ENCODE assay signal across 13 cellular contexts in the genomic region with DNA sequence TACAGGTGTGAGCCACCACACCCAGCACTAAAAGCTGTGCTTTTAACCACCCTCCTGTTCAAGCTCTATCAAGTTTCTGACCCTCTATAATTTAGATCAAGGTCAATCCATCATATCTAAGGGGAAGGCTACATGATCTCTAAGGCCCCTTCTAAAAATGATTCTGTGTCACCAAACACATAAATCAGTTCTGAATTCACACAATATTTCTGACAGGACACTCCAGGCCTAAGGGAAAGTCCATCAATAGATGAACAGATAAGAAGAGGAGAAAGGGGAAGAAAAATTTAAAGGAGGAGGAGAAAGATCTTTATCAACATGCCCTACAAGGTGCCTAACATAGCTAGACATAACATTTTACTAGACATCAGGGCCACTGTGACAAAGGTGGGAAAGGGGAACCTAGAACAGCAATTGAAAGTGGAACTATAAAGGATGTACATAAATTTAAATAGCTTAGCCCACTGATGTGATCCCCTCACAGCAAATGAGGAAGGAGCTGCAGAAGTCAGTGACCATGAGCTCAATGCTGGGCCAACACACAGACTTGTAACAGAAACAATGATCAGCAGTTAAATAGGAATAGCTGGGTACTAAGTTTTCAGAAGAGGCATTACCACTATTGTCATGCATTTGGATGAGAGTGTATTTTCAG. TPM values are rescaled to one million over a fixed set of nuclear protein-coding genes. Genes with fewer than 3 reads are reported as not detected.
DNase-seq lines count a peak whose midpoint lies in the region; ATAC-seq, FAIRE-seq and TF ChIP-seq lines count a peak whose summit lies in the region.
"Had no signal": no experiment of that assay in that cellular context is flagged by ENCODE, and none has a peak within 500 bp of the region (broad histone marks: within the 10 kb centered on the region; RNA-seq: fewer than 3 reads in every experiment).

No MANE protein-coding gene starts in this region.

- peak overlapping the region; percentile 13; the same call in 1 of the 2 replicates for H3K27ac ChIP-seq in GM12878 (ENCODE audit: control insufficient read depth, insufficient read depth)

- H3K9me3 ChIP-seq in GM12878 (replicated peaks; ENCODE audit: control insufficient read depth, insufficient read depth, low read length) = peaks cover 3% of the 10 kb centered on the region; the same call in 1 of the 3 replicates

- no TSS peak for BruUV-seq in GM12878 (replicated peaks; lab: Mats Ljungman, UMichigan)

- no peak for TF ChIP-seq CTCF in GM12878 (IDR thresholded peaks at IDR 0.05 in 2 of 3, conservative IDR thresholded peaks at IDR 0.05 in 1 of 3; ENCODE audit: control insufficient read depth in 2 of 3, extremely low read depth in 1 of 3, insufficient read depth in 1 of 3, low read depth in 3 of 3, low read length in 3 of 3)

- TF ChIP-seq POLR2A in GM12891 (IDR thresholded peaks at IDR 0.05; ENCODE audit: low read depth, low read length) (no peak), GM12878 (IDR thresholded peaks at IDR 0.05; ENCODE audit: low read depth, low read length) (no peak)

- FAIRE-seq in GM12891 (lab: Jason Lieb, UNC) (no peak), GM12878 (lab: Jason Lieb, UNC) (peak; percentile 65)

- CTCF ChIA-PET in GM12878 (lab: Yijun Ruan, JAX) = interaction anchor here (0.6 to 7.7 kb wide), 4 partner anchors 13 to 354 kb away, joined by 3 to 46 read pairs (median 3); no protein-coding TSS in a partner anchor

- H3K9ac ChIP-seq in GM12878 (ENCODE audit: control insufficient read depth, insufficient read depth, low read length) = no peak overlapping the region

- in situ Hi-C loops in GM12878 (cut with MboI) = no loop called here

- peaks cover 9% of the 10 kb centered on the region for H3K79me2 ChIP-seq in GM12878 (ENCODE audit: control insufficient read depth, insufficient read depth, low read length)

- H3K4me3 ChIP-seq in GM12878 = peak overlapping the region; percentile 8; the same call in 1 of the 2 replicates

- peaks cover 19% of the 10 kb centered on the region for H3K4me1 ChIP-seq in GM12878 (ENCODE audit: control insufficient read depth, insufficient read depth, low read length)

- no peak overlapping the region for H2AFZ ChIP-seq in GM12878 (ENCODE audit: control insufficient read depth, low read depth, low read length)

- H3K27me3 ChIP-seq in GM12878 (replicated peaks in 1 of 2; ENCODE audit: control insufficient read depth in 2 of 2, insufficient read depth in 2 of 2, low read length in 1 of 2) = no peaks in the 10 kb centered on the region

- POLR2A ChIA-PET in GM12878 (lab: Charles Lee) = interaction anchor here (0.6 to 1.8 kb wide), 2 partner anchors 258 to 261 kb away, joined by 3 to 5 read pairs; a partner anchor contains a TSS

- SMC1A ChIA-PET in GM12878 (lab: Charles Lee; ENCODE audit: uncharacterized antibody, unreplicated experiment) = interaction anchor here (0.6 to 1.6 kb wide), 11 partner anchors 9 to 222 kb away, joined by 3 to 6 read pairs (median 3); no protein-coding TSS in a partner anchor

- RAD21 ChIA-PET in GM12878 (lab: Charles Lee; ENCODE audit: unreplicated experiment) = interaction anchor here (0.7 to 1.9 kb wide), 7 partner anchors 9 to 354 kb away, joined by 3 to 8 read pairs (median 3); a partner anchor contains a TSS

- ATAC-seq in GM21515 (IDR thresholded peaks at IDR 0.05; ENCODE audit: unreplicated experiment) (peak; percentile 35), HG03520 (IDR thresholded peaks at IDR 0.05; ENCODE audit: unreplicated experiment) (peak; percentile 32), GM12878 (peak; percentile 34)

- H3K4me2 ChIP-seq in GM12878 (ENCODE audit: control insufficient read depth, insufficient read depth) = peak overlapping the region; percentile 51

- H3K36me3 ChIP-seq in GM12878 (ENCODE audit: control insufficient read depth in 2 of 2, insufficient read depth in 2 of 2, low read length in 1 of 2) = no peaks in the 10 kb centered on the region

- DNase-seq in GM12891 (ENCODE audit: insufficient read length, low spot score) = peak; percentile 39
- peak; percentile 42 for DNase-seq in GM12878 (ENCODE audit: low read depth, low spot score)
- no peak for DNase-seq in pons (ENCODE audit: low spot score)
- DNase-seq in amygdala (lab: John Stamatoyannopoulos, UW) = no peak
- no peak for DNase-seq in H4 (ENCODE audit: low spot score)
- DNase-seq in cortex of kidney (lab: John Stamatoyannopoulos, UW) = no peak
- DNase-seq: activated CD4-positive, CD25-positive, alpha-beta regulatory T cell treated with anti-CD3 and anti-CD28 coated beads, Interleukin-2, amount 50 U/mL, for 72 hours; activated naive CD4-positive, alpha-beta T cell treated with Interleukin-2 at 50 U/mL for 16 hours; C1 segment of cervical spinal cord; effector CD4-positive, alpha-beta T cell; NCI-H1436 treated with DMSO at 0.1 percent for 48 hours had no signal

- intact Hi-C loops in GM12878 (cut with micrococcal nuclease; ENCODE audit: unreplicated experiment) = no loop called here

- no peak for TF ChIP-seq EP300 in GM12878 (IDR thresholded peaks at IDR 0.05; ENCODE audit: borderline replicate concordance in 1 of 2, control insufficient read depth in 1 of 2, low read depth in 2 of 2, low read length in 2 of 2)

- H4K20me1 ChIP-seq in GM12878 (ENCODE audit: control insufficient read depth, insufficient read depth) = no peaks in the 10 kb centered on the region

- no peak for TF ChIP-seq RAD21 in GM12878 (IDR thresholded peaks at IDR 0.05; ENCODE audit: insufficient read depth, low read depth, low read length)

TF ChIP-seq in GM12891, 5 proteins besides CTCF, POLR2A, EP300 and RAD21:
- TF ChIP-seq PAX5 (IDR thresholded peaks at IDR 0.05; ENCODE audit: insufficient read depth, low read length, severe bottlenecking) (no peak), TAF1 (IDR thresholded peaks at IDR 0.05; ENCODE audit: low read depth, low read length) (no peak), POU2F2 (IDR thresholded peaks at IDR 0.05; ENCODE audit: low read depth, low read length) (0 out of 2 replicates have a peak, but pooled peaks have one; percentile 47), POLR2AphosphoS5 (IDR thresholded peaks at IDR 0.05; ENCODE audit: low read depth, low read length) (no peak), SPI1 (IDR thresholded peaks at IDR 0.05; ENCODE audit: low read depth, low read length) (no peak)

TF ChIP-seq in GM12878, 131 proteins besides CTCF, POLR2A, EP300 and RAD21 (continues in another document):
- TF ChIP-seq ESRRA (IDR thresholded peaks at IDR 0.05; ENCODE audit: low read length) = no peak
- TF ChIP-seq ZNF217 (IDR thresholded peaks at IDR 0.05) = no peak
- no peak for TF ChIP-seq MTA2 (IDR thresholded peaks at IDR 0.05; ENCODE audit: low read depth)
- no peak for TF ChIP-seq MYC (IDR thresholded peaks at IDR 0.05; ENCODE audit: insufficient read depth, insufficient read length, insufficient replicate concordance, low read length, severe bottlenecking)

RNA-seq across cellular contexts. Expression of a gene that starts 4.7 kb away (rescaled TPM):
- polyA plus RNA-seq in GM12891 (2012; ENCODE audit: low read depth, missing spikeins) = 17.2 TPM
- total RNA-seq in GM12878 (2013; cell fraction: nucleolus; rRNA removed) = 32.3 and 37.1 TPM in 2 replicates
- total RNA-seq in GM12878 (2014; rRNA removed) (16.1 and 18.3 TPM in 2 replicates), GM12878 (2014; rRNA removed; fragmentation: Illumina TruSeq; extraction: Trizol) (19.4 and 20.2 TPM in 2 replicates), GM12878 (2021) (20.6 and 21.5 TPM in 2 replicates)
- 16.8 TPM for polyA plus RNA-seq in GM12878 (2011; ENCODE audit: low read depth)
- polyA plus RNA-seq in GM12878 (2011; rRNA removed) (43.6 and 55.5 TPM in 2 replicates), GM12878 (2014; fragmentation: Illumina TruSeq; extraction: Trizol) (26.9 and 30.4 TPM in 2 replicates), GM12878 (2014; fragmentation: Nextera tagmentation; extraction: Ambion mirVana) (10 to 100 TPM; 21.5 to 25.3 TPM), GM12878 (2014; rRNA removed) (14.2 and 15.4 TPM in 2 replicates), GM12878 (2016; fragmentation: Nextera tagmentation; extraction: Ambion mirVana) (10 to 100 TPM; 14.9 to 15.4 TPM)
- 23.9 and 33.0 TPM in 2 replicates for polyA plus RNA-seq in GM12878 (2011; cell fraction: cytosol; rRNA removed)
- 12.0 and 17.6 TPM in 2 replicates for polyA plus RNA-seq in GM12878 (2011; cell fraction: nucleus; rRNA removed)
- polyA plus RNA-seq in GM12878 (2012) = 18.7 and 20.6 TPM in 2 replicates
- polyA minus RNA-seq in GM12878 (2011; rRNA and poly(A)+ RNA removed) = 30.4 and 38.0 TPM in 2 replicates
- polyA minus RNA-seq in GM12878 (2011; cell fraction: cytosol; rRNA and poly(A)+ RNA removed) = 14.4 and 14.9 TPM in 2 replicates
- polyA minus RNA-seq in GM12878 (2011; cell fraction: nucleus; rRNA and poly(A)+ RNA removed) = 8.8 and 12.3 TPM in 2 replicates
- total RNA-seq in H4 (2014; rRNA removed; shearing (Covaris generic)) = 80.0 and 91.7 TPM in 2 replicates

RNA-seq across cellular contexts. Expression of a gene that starts 6.0 kb away (rescaled TPM):
- polyA plus RNA-seq in GM12891 (2012; ENCODE audit: low read depth, missing spikeins) = 2.9 TPM
- total RNA-seq in GM12878 (2013; cell fraction: nucleolus; rRNA removed) = 6.3 and 6.5 TPM in 2 replicates
- total RNA-seq in GM12878 (2014; rRNA removed) (12.3 and 13.9 TPM in 2 replicates), GM12878 (2014; rRNA removed; fragmentation: Illumina TruSeq; extraction: Trizol) (13.1 and 13.6 TPM in 2 replicates), GM12878 (2021) (10.3 and 14.2 TPM in 2 replicates)
- 1.8 TPM for polyA plus RNA-seq in GM12878 (2011; ENCODE audit: low read depth)
- polyA plus RNA-seq in GM12878 (2011; rRNA removed) (14.7 and 19.6 TPM in 2 replicates), GM12878 (2014; fragmentation: Illumina TruSeq; extraction: Trizol) (15.4 and 20.6 TPM in 2 replicates), GM12878 (2014; fragmentation: Nextera tagmentation; extraction: Ambion mirVana) (1 to 10 TPM; 6.9 to 7.0 TPM), GM12878 (2014; rRNA removed) (7.2 and 8.8 TPM in 2 replicates), GM12878 (2016; fragmentation: Nextera tagmentation; extraction: Ambion mirVana) (10 to 100 TPM; 22.6 to 27.8 TPM)
- 7.5 and 8.4 TPM in 2 replicates for polyA plus RNA-seq in GM12878 (2011; cell fraction: cytosol; rRNA removed)
- polyA plus RNA-seq in GM12878 (2011; cell fraction: nucleus; rRNA removed) = 6.2 and 6.7 TPM in 2 replicates
- polyA plus RNA-seq in GM12878 (2012) = 2.3 and 3.4 TPM in 2 replicates
- 10.8 and 14.1 TPM in 2 replicates for polyA minus RNA-seq in GM12878 (2011; rRNA and poly(A)+ RNA removed)
- 4.0 and 4.9 TPM in 2 replicates for polyA minus RNA-seq in GM12878 (2011; cell fraction: cytosol; rRNA and poly(A)+ RNA removed)
- polyA minus RNA-seq in GM12878 (2011; cell fraction: nucleus; rRNA and poly(A)+ RNA removed) = 3.4 and 6.8 TPM in 2 replicates
- total RNA-seq in H4 (2014; rRNA removed; shearing (Covaris generic)) = 12.2 and 18.7 TPM in 2 replicates

Comparison
In these comparisons a context has a peak if more than half of its experiments do, and no peak if none do; other contexts are left out.
1. DNase-seq: peak in GM12891 (single experiment) and GM12878 (single experiment); none in pons (single experiment), amygdala (0 of 56), H4 (single experiment) and cortex of kidney (single experiment).
2. Peak in every context shown above with its lines, with median percentiles within 50 percentile points of each other: ATAC-seq.